In the genomic region with DNA sequence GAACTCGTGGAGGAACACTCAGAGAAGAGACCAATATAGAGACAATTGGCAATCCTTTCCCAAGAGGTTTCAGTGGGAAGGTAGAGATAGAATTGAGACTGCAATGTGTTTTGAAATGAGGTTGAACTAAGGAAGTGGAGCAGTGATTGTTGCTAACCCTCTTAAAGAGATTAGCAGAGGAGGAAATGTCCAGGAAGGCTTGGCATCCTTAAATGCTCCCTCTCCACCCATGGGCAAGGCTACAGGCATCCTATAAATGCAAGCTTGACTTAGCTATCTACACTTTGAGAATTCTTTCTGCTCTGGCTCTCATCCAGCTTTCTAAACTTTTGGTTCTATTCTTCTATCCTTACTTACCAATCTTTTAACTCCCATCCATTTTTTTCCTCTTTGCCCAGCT, we compare ENCODE assay signal across 33 cellular contexts. TPM values are rescaled to one million over a fixed set of nuclear protein-coding genes. Genes with fewer than 3 reads are reported as not detected.
"Had no signal": no experiment of that assay in that cellular context is flagged by ENCODE, and none has a peak within 500 bp of the region (broad histone marks: within the 10 kb centered on the region; RNA-seq: fewer than 3 reads in every experiment).

No MANE protein-coding gene starts in this region.

- H3K4me1 ChIP-seq: parathyroid adenoma, sigmoid colon, testis, tibial artery had no signal

- H3K4me3 ChIP-seq: esophagus muscularis mucosa, heart right ventricle, neural progenitor cell, sigmoid colon, skin epidermis, spleen, testis, tibial artery had no signal

- H3K27ac ChIP-seq: epithelial cell of prostate, esophagus muscularis mucosa, heart right ventricle, neural progenitor cell, parathyroid adenoma, sigmoid colon, skin epidermis, spleen, testis, tibial artery had no signal

- DNase-seq: effector CD8-positive, alpha-beta T cell; endodermal cell; foreskin melanocyte; glutamatergic neuron; heart right ventricle; hippocampal formation; islet precursor cell; kidney glomerular epithelial cell; mesenchymal stem cell; naive thymus-derived CD4-positive, alpha-beta T cell; sigmoid colon; spleen; stimulated activated CD4-positive, alpha-beta T cell treated with anti-CD3 and anti-CD28 coated beads, Interleukin-4, amount 100 ng/mL, for 4 hours; stimulated activated naive CD8-positive, alpha-beta T cell treated with anti-CD3 and anti-CD28 coated beads, Interleukin-15, Interleukin-2, amounts not matched to agents 100 U/mL and 50 U/mL, for 24 hours; substantia nigra; testis; tibial artery had no signal

- H3K36me3 ChIP-seq: esophagus muscularis mucosa, heart right ventricle, neural progenitor cell, sigmoid colon, spleen, tibial artery had no signal

- FAIRE-seq: colon, urothelium cell line had no signal

- H3K27me3 ChIP-seq: esophagus muscularis mucosa, heart right ventricle, neural progenitor cell, sigmoid colon, spleen, testis, tibial artery had no signal

- H3K9ac ChIP-seq: neural progenitor cell, parathyroid adenoma had no signal

- H2AFZ ChIP-seq: neural progenitor cell, parathyroid adenoma had no signal

- H3K9me3 ChIP-seq: esophagus muscularis mucosa, heart right ventricle, sigmoid colon, spleen, testis, tibial artery had no signal

- ATAC-seq: heart right ventricle; naive thymus-derived CD4-positive, alpha-beta T cell; stimulated activated memory B cell treated with anti-CD40 and anti-IgM and Interleukin-4, amounts not matched to agents 10 μg/mL and 1 μg/mL and 100 μg/mL, for 72 hours; stimulated activated naive CD8-positive, alpha-beta T cell treated with anti-CD3 and anti-CD28 coated beads, Interleukin-15, Interleukin-2, amounts not matched to agents 100 U/mL and 50 U/mL, for 24 hours had no signal

- H3K4me2 ChIP-seq: neural progenitor cell had no signal

- H3K79me2 ChIP-seq: parathyroid adenoma had no signal

RNA-seq across cellular contexts. Expression of a gene that starts 42.7 kb away (rescaled TPM):
- total RNA-seq: cerebellum; endodermal cell; esophagus muscularis mucosa; fibroblast of lung; lower leg skin; lung microvascular endothelial cell; mesothelial cell of epicardium; mucosa of gallbladder; naive thymus-derived CD4-positive, alpha-beta T cell; osteoblast; progenitor cell of endocrine pancreas; sigmoid colon; spleen; testis had no signal
- polyA plus RNA-seq: fibroblast of lung; naive thymus-derived CD4-positive, alpha-beta T cell; sigmoid colon; spleen had no signal
